In the genomic region with DNA sequence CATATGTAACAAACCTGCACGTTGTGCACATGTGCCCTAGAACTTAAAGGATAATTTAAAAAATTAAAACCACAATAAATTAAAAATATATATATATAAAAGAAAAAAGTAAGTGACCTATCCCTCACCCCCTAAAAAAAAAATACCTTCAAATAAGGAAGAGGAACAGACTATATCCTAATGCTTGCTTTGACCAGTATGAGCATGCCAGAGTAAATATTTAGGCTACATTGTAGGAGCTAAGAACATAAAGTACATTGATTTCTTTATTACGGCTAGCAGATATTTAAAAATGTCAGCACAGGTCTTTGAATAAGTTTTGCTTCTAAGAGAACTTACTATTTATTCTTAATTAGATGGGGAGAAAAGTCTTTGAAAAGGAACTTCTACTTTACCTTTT, we compare ENCODE assay signal across 5 cellular contexts.
A peak's percentile ranks its signal among the peaks of the same experiment; 100 is the strongest.
DNase-seq lines count a peak whose midpoint lies in the region; ATAC-seq and TF ChIP-seq lines count a peak whose summit lies in the region.
"Not testable (repeated sequence)": the region's sequence is repeated elsewhere in the genome, so short reads cannot be mapped to it uniquely, and the experiment has no call there.

No MANE protein-coding gene starts in this region.

- H3K9me3 ChIP-seq in hepatocyte (ENCODE audit: low read depth): not testable (repeated sequence)

- H3K9me2 ChIP-seq in GM23338 (ENCODE audit: insufficient read depth); hepatocyte (replicated peaks; ENCODE audit: insufficient read depth): not testable (repeated sequence)

- not testable (repeated sequence) for H3K27ac Mint-ChIP-seq in Calu3 (ENCODE audit: unreplicated experiment); GM23338
- peak overlapping the region; percentile 81 for H3K27ac Mint-ChIP-seq in progenitor cell of endocrine pancreas

- H3K4me3 Mint-ChIP-seq in Calu3 (ENCODE audit: low read depth, unreplicated experiment): peak overlapping the region; percentile 33
- H3K4me3 Mint-ChIP-seq in GM23338; progenitor cell of endocrine pancreas (ENCODE audit: low read depth): not testable (repeated sequence)

- not testable (repeated sequence) for H3K27ac ChIP-seq in GM23338 (ENCODE audit: low read depth)
- H3K27ac ChIP-seq in VCaP: peak overlapping the region; percentile 59
- H3K27ac ChIP-seq in hepatocyte: peak overlapping the region; percentile 83

- not testable (repeated sequence) for H3K27me3 ChIP-seq in GM23338 (ENCODE audit: insufficient read depth); hepatocyte

- DNase-seq in Calu3; GM23338 (ENCODE audit: low spot score); hepatocyte (ENCODE audit: low spot score); progenitor cell of endocrine pancreas (ENCODE audit: low spot score, unreplicated experiment): not testable (repeated sequence)

- H2AFZ ChIP-seq in GM23338: 0 out of 2 replicates have a peak overlapping the region, but pooled peaks have one; percentile 63
- not testable (repeated sequence) for H2AFZ ChIP-seq in hepatocyte

- not testable (repeated sequence) for H3K36me3 Mint-ChIP-seq in Calu3 (ENCODE audit: insufficient read depth, unreplicated experiment); GM23338 (ENCODE audit: low read depth)
- H3K36me3 Mint-ChIP-seq in progenitor cell of endocrine pancreas (ENCODE audit: insufficient read depth): peaks cover 18% of the 10 kb centered on the region

- not testable (repeated sequence) for TF ChIP-seq CTCF in Calu3 (IDR thresholded peaks at IDR 0.05; ENCODE audit: unreplicated experiment); GM23338 (conservative IDR thresholded peaks at IDR 0.05; ENCODE audit: low read depth in 2 of 2); VCaP (conservative IDR thresholded peaks at IDR 0.05); hepatocyte (IDR thresholded peaks at IDR 0.05; ENCODE audit: poor library complexity); progenitor cell of endocrine pancreas (IDR thresholded peaks at IDR 0.05; ENCODE audit: unreplicated experiment)

- intact Hi-C loops in Calu3 (cut with micrococcal nuclease; ENCODE audit: unreplicated experiment): not testable (repeated sequence)

- not testable (repeated sequence) for H3K4me3 ChIP-seq in GM23338, hepatocyte

- H3K79me2 ChIP-seq in GM23338 (replicated peaks; ENCODE audit: insufficient read depth); hepatocyte: not testable (repeated sequence)

- 69% methylated on average over 2 of the region's 2 CpGs for WGBS in hepatocyte (ENCODE audit: low lambda C conversion rate, missing lambda C conversion rate)

- CTCF ChIA-PET in Calu3 (lab: Charles Lee): not testable (repeated sequence)

- H4K20me1 ChIP-seq in GM23338 (replicated peaks; ENCODE audit: insufficient read depth); hepatocyte (ENCODE audit: insufficient read depth, poor library complexity, severe bottlenecking): not testable (repeated sequence)

- not testable (repeated sequence) for H3K4me2 ChIP-seq in GM23338
- H3K4me2 ChIP-seq in hepatocyte: peak overlapping the region; percentile 51

- H3K4me1 ChIP-seq in GM23338 (ENCODE audit: insufficient read depth); hepatocyte (ENCODE audit: insufficient read depth): not testable (repeated sequence)

- not testable (repeated sequence) for H3F3A ChIP-seq in GM23338 (replicated peaks; ENCODE audit: low read depth)

- H3K4me1 Mint-ChIP-seq in Calu3 (ENCODE audit: low read depth, unreplicated experiment) (peaks cover 23% of the 10 kb centered on the region), progenitor cell of endocrine pancreas (ENCODE audit: low read depth) (peaks cover 15% of the 10 kb centered on the region)
- not testable (repeated sequence) for H3K4me1 Mint-ChIP-seq in GM23338

- not testable (repeated sequence) for BruUV-seq in Calu3 (replicated peaks; lab: Mats Ljungman, UMichigan)

- H3K27me3 Mint-ChIP-seq in Calu3 (ENCODE audit: unreplicated experiment); GM23338 (ENCODE audit: insufficient read depth, low read depth, poor library complexity); progenitor cell of endocrine pancreas: not testable (repeated sequence)

- H3K9me3 Mint-ChIP-seq in Calu3 (ENCODE audit: low read depth, unreplicated experiment); GM23338: not testable (repeated sequence)
- H3K9me3 Mint-ChIP-seq in progenitor cell of endocrine pancreas (ENCODE audit: low read depth): peaks cover 21% of the 10 kb centered on the region

- not testable (repeated sequence) for H3K36me3 ChIP-seq in GM23338 (ENCODE audit: insufficient read depth); hepatocyte (replicated peaks; ENCODE audit: insufficient read depth, low read depth)

- ATAC-seq in GM23338: not testable (repeated sequence)
